Comparison of ENCODE assay signal across 10 cellular contexts in genomic region chr13:110559986-110560385, GRCh38. TPM values are rescaled to one million over a fixed set of nuclear protein-coding genes. Genes with fewer than 3 reads are reported as not detected.
A peak's percentile ranks its signal among the peaks of the same experiment; 100 is the strongest.
DNase-seq lines count a peak whose midpoint lies in the region; ATAC-seq and TF ChIP-seq lines count a peak whose summit lies in the region.
"Had no signal": no experiment of that assay in that cellular context is flagged by ENCODE, and none has a peak within 500 bp of the region (broad histone marks: within the 10 kb centered on the region; RNA-seq: fewer than 3 reads in every experiment).

No MANE protein-coding gene starts in this region.

- H3K36me3 Mint-ChIP-seq in CD4-positive, alpha-beta T cell (ENCODE audit: low read depth) = peaks cover 5% of the 10 kb centered on the region
- peaks cover 2% of the 10 kb centered on the region for H3K36me3 Mint-ChIP-seq in progenitor cell of endocrine pancreas (ENCODE audit: insufficient read depth)

- ATAC-seq in CD4-positive, alpha-beta T cell (ENCODE audit: poor library complexity) = no peak
- no peak for ATAC-seq in HG02759 (IDR thresholded peaks at IDR 0.05; ENCODE audit: unreplicated experiment)

- intact Hi-C loops in CD4-positive, alpha-beta T cell (cut with DNase I, micrococcal nuclease) = loop anchor here in 1 of 2 experiments (10.0 kb wide), 2 partner anchors 105 to 355 kb away; partner anchors contain the start of gene ANKRD10

- CTCF ChIA-PET in CD4-positive, alpha-beta T cell (lab: Charles Lee) = no interaction called here

- H2AFZ ChIP-seq in fibroblast of lung (ENCODE audit: low read length) = peak overlapping the region; percentile 80

- no peak overlapping the region for H3K9ac ChIP-seq in SK-N-MC (ENCODE audit: insufficient read length)
- H3K9ac ChIP-seq in fibroblast of lung (ENCODE audit: insufficient read depth, low read length) = no peak overlapping the region

- no peak overlapping the region for H3K27ac ChIP-seq in CD4-positive, alpha-beta T cell (ENCODE audit: low read depth, low read length)
- H3K27ac ChIP-seq in SK-N-MC = no peak overlapping the region
- peak overlapping the region; percentile 19 for H3K27ac ChIP-seq in fibroblast of lung (ENCODE audit: insufficient read depth, low read length)

- POLR2A ChIA-PET in CD4-positive, alpha-beta T cell (lab: Charles Lee) = no interaction called here

- peak overlapping the region; percentile 84 for H3K4me3 Mint-ChIP-seq in CD4-positive, alpha-beta T cell
- H3K4me3 Mint-ChIP-seq in progenitor cell of endocrine pancreas (ENCODE audit: low read depth) = peak overlapping the region; percentile 82

- H3K27me3 ChIP-seq in CD4-positive, alpha-beta T cell (ENCODE audit: control insufficient read depth, insufficient read depth, low read length) = no peaks in the 10 kb centered on the region
- no peaks in the 10 kb centered on the region for H3K27me3 ChIP-seq in fibroblast of lung (ENCODE audit: control insufficient read depth, insufficient read depth, low read length)

- no peaks in the 10 kb centered on the region for H4K20me1 ChIP-seq in fibroblast of lung (ENCODE audit: control insufficient read depth, extremely low read depth, insufficient read depth, low read length)

- no peaks in the 10 kb centered on the region for H3K9me3 Mint-ChIP-seq in CD4-positive, alpha-beta T cell
- H3K9me3 Mint-ChIP-seq in progenitor cell of endocrine pancreas (ENCODE audit: low read depth) = peaks cover 3% of the 10 kb centered on the region

- H3K27ac Mint-ChIP-seq in CD4-positive, alpha-beta T cell = peak overlapping the region; percentile 55
- H3K27ac Mint-ChIP-seq in progenitor cell of endocrine pancreas = no peak overlapping the region

- peaks cover 48% of the 10 kb centered on the region for H3K4me1 Mint-ChIP-seq in CD4-positive, alpha-beta T cell (ENCODE audit: low read depth)
- peaks cover 19% of the 10 kb centered on the region for H3K4me1 Mint-ChIP-seq in progenitor cell of endocrine pancreas (ENCODE audit: low read depth)

- H3K9me3 ChIP-seq in CD4-positive, alpha-beta T cell (ENCODE audit: control insufficient read depth, low read length) = no peaks in the 10 kb centered on the region
- H3K9me3 ChIP-seq in SK-N-MC (ENCODE audit: low read depth, low read length) (no peaks in the 10 kb centered on the region), fibroblast of lung (ENCODE audit: control insufficient read depth, insufficient read depth, low read depth, low read length) (no peaks in the 10 kb centered on the region)

- DNase-seq in CD4-positive, alpha-beta T cell = no peak
- no peak for DNase-seq in SK-N-MC (ENCODE audit: low read depth, low spot score)
- no peak for DNase-seq in fibroblast of lung (ENCODE audit: low read depth in 2 of 2)
- DNase-seq in progenitor cell of endocrine pancreas (ENCODE audit: low spot score, unreplicated experiment) = no peak
- DNase-seq in A172 (ENCODE audit: low spot score) = no peak
- DNase-seq in iPS-NIHi11 (ENCODE audit: low spot score) = no peak
- DNase-seq in activated gamma-delta T cell (lab: John Stamatoyannopoulos, UW) = no peak
- DNase-seq: NCI-H1048, SHP77 had no signal

- H3K27me3 Mint-ChIP-seq in CD4-positive, alpha-beta T cell = no peaks in the 10 kb centered on the region
- H3K27me3 Mint-ChIP-seq in progenitor cell of endocrine pancreas = peaks cover 40% of the 10 kb centered on the region

- H3K36me3 ChIP-seq in SK-N-MC (ENCODE audit: insufficient read depth, low read length) = no peaks in the 10 kb centered on the region
- H3K36me3 ChIP-seq in fibroblast of lung (ENCODE audit: control insufficient read depth, insufficient read depth, low read length) = no peaks in the 10 kb centered on the region

- no peaks in the 10 kb centered on the region for H3K79me2 ChIP-seq in fibroblast of lung (ENCODE audit: control insufficient read depth, insufficient read depth, low read length)

- peaks cover 7% of the 10 kb centered on the region for H3K4me1 ChIP-seq in fibroblast of lung (ENCODE audit: control insufficient read depth, extremely low read depth, insufficient read depth, low read length)

- H3K4me2 ChIP-seq in fibroblast of lung (ENCODE audit: extremely low read depth, insufficient read depth, low read length) = peak overlapping the region; percentile 85

- H3K4me3 ChIP-seq in SK-N-MC (peak overlapping the region; percentile 95; the same call in 1 of the 2 replicates), fibroblast of lung (replicated peaks in 1 of 4; ENCODE audit: control extremely low read depth in 1 of 4, insufficient read depth in 1 of 4, low read depth in 3 of 4, low read length in 4 of 4) (peak overlapping the region; percentile 28 to 57 (median 43))

- no peak for TF ChIP-seq CTCF in CD4-positive, alpha-beta T cell (IDR thresholded peaks at IDR 0.05)
- TF ChIP-seq CTCF in fibroblast of lung (conservative IDR thresholded peaks at IDR 0.05 in 1 of 2, IDR thresholded peaks at IDR 0.05 in 1 of 2; ENCODE audit: low read depth in 1 of 2, low read length in 2 of 2) (no peak), progenitor cell of endocrine pancreas (IDR thresholded peaks at IDR 0.05; ENCODE audit: unreplicated experiment) (no peak)

RNA-seq across cellular contexts. Expression of gene RAB20, which starts 1.5 kb away (rescaled TPM):
- 1 to 10 TPM in 1 of 2 experiments, under 1 TPM in 1; 0.89 to 1.4 TPM for total RNA-seq in CD4-positive, alpha-beta T cell
- total RNA-seq in fibroblast of lung (3.5 and 5.6 TPM in 2 replicates), progenitor cell of endocrine pancreas (3.8 and 4.0 TPM in 2 replicates)
- 1.3 and 4.3 TPM in 2 replicates for polyA plus RNA-seq in fibroblast of lung
- polyA plus RNA-seq in fibroblast of lung (2012) = 1.6 and 5.6 TPM in 2 replicates
- 0.85 and 3.3 TPM in 2 replicates for polyA minus RNA-seq in fibroblast of lung (ENCODE audit: low replicate concordance)
- total RNA-seq in A172 (2014; rRNA removed; shearing (Covaris generic)) = 1.7 and 3.6 TPM in 2 replicates

RNA-seq across cellular contexts. Expression of gene NAXD, which starts 55.4 kb away (rescaled TPM):
- total RNA-seq in CD4-positive, alpha-beta T cell = 10 to 100 TPM; 17.4 to 17.8 TPM
- 22.3 and 34.0 TPM in 2 replicates for total RNA-seq in fibroblast of lung
- 22.4 and 22.8 TPM in 2 replicates for polyA plus RNA-seq in fibroblast of lung
- polyA plus RNA-seq in fibroblast of lung (2012) = 19.8 and 20.7 TPM in 2 replicates
- 14.5 and 23.8 TPM in 2 replicates for polyA minus RNA-seq in fibroblast of lung (ENCODE audit: low replicate concordance)
- total RNA-seq in progenitor cell of endocrine pancreas = 32.4 and 34.2 TPM in 2 replicates
- total RNA-seq in A172 (2014; rRNA removed; shearing (Covaris generic)) = 4.8 and 7.2 TPM in 2 replicates
